ENCODE assay signal across 34 cellular contexts in the genomic region with DNA sequence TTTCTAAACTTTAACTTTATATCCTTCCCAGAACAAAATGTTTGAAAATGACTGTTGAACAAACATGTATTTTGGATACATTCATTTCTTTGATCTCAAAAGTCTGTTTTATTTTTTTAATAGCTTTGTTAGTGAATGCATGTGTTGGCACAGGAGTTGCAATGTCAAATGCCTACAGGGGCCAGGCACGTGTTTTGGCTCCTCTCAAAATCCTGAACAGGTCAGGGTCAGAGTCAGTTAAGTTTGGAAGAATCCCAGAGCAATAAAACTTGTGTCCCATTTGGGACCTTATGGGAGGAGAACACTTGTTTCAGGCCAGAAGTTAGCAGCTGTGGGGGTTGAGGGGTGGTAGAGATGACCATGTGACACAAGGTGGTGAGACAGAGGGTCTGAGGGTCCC. TPM values are rescaled to one million over a fixed set of nuclear protein-coding genes. Genes with fewer than 3 reads are reported as not detected.
"Had no signal": no experiment of that assay in that cellular context is flagged by ENCODE, and none has a peak within 500 bp of the region (broad histone marks: within the 10 kb centered on the region; RNA-seq: fewer than 3 reads in every experiment).

No MANE protein-coding gene starts in this region.

- H3K27ac ChIP-seq: adrenal gland, body of pancreas, epithelial cell of prostate, foreskin keratinocyte had no signal

- H3K9me3 ChIP-seq: adrenal gland, body of pancreas had no signal

- FAIRE-seq: colon, endometrium, endothelial cell of umbilical vein had no signal

- DNase-seq: activated CD4-positive, alpha-beta memory T cell treated with anti-CD3 and anti-CD28 coated beads for 36 hours; activated CD4-positive, alpha-beta T cell treated with anti-CD3 and anti-CD28 coated beads for 36 hours; activated CD4-positive, alpha-beta T cell treated with anti-CD3 and anti-CD28 coated beads, Interleukin-2, amount 10 ng/mL, durations not matched to agents 24 days and 14 days; activated CD4-positive, CD25-positive, alpha-beta regulatory T cell; activated CD4-positive, CD25-positive, alpha-beta regulatory T cell treated with anti-CD3 and anti-CD28 coated beads, Interleukin-2, amount 50 U/mL, for 72 hours; activated CD8-positive, alpha-beta memory T cell treated with anti-CD3 and anti-CD28 coated beads, Interleukin-2, amount 10 ng/mL, durations not matched to agents 7 days and 5 days; activated CD8-positive, alpha-beta memory T cell treated with anti-CD3 and anti-CD28 coated beads, Interleukin-2, amount 50 U/mL, for 4 hours; activated CD8-positive, alpha-beta T cell treated with anti-CD3 and anti-CD28 coated beads, Interleukin-2, amount 10 ng/mL, durations not matched to agents 7 days and 5 days; activated effector memory CD4-positive, alpha-beta T cell treated with anti-CD3 and anti-CD28 coated beads, Interleukin-2, amount 50 U/mL, for 16 hours; activated naive CD4-positive, alpha-beta T cell treated with anti-CD3 and anti-CD28 coated beads for 36 hours; activated naive CD8-positive, alpha-beta T cell treated with anti-CD3 and anti-CD28 coated beads for 36 hours; activated naive CD8-positive, alpha-beta T cell treated with anti-CD3 and anti-CD28 coated beads, Interleukin-2, amount 50 U/mL, for 24 hours; activated T-cell treated with anti-CD3 and anti-CD28 coated beads, Interleukin-2, amount 50 U/mL, for 1 hour; activated T-cell treated with anti-CD3 and anti-CD28 coated beads, Interleukin-2, amount 50 U/mL, for 48 hours; adrenal gland; amygdala; aorta; body of pancreas; caudate nucleus; cortex of kidney; dermis blood vessel endothelial cell; effector CD4-positive, alpha-beta T cell; effector memory CD8-positive, alpha-beta T cell; foreskin keratinocyte; T-helper 1 cell; T-helper 17 cell; T1000 had no signal

- H3K4me1 ChIP-seq: adrenal gland, foreskin keratinocyte had no signal

- H3K36me3 ChIP-seq: adrenal gland had no signal

- ATAC-seq: activated CD4-positive, alpha-beta T cell treated with anti-CD3 and anti-CD28 coated beads for 36 hours; activated CD8-positive, alpha-beta memory T cell treated with anti-CD3 and anti-CD28 coated beads, Interleukin-2, amount 10 ng/mL, durations not matched to agents 7 days and 5 days; activated CD8-positive, alpha-beta T cell treated with anti-CD3 and anti-CD28 coated beads, Interleukin-2, amount 10 ng/mL, durations not matched to agents 7 days and 5 days; activated naive CD8-positive, alpha-beta T cell treated with anti-CD3 and anti-CD28 coated beads, Interleukin-2, amount 50 U/mL, for 24 hours; body of pancreas; effector memory CD8-positive, alpha-beta T cell; foreskin keratinocyte; T-helper 17 cell had no signal

- H3K27me3 ChIP-seq: adrenal gland, body of pancreas, foreskin keratinocyte had no signal

- H3K4me3 ChIP-seq: adrenal gland, body of pancreas had no signal

RNA-seq across cellular contexts. Expression of a gene that starts 29.0 kb away (rescaled TPM):
- total RNA-seq: activated CD4-positive, alpha-beta T cell treated with anti-CD3 and anti-CD28 coated beads, Interleukin-2, amount 10 ng/mL, durations not matched to agents 24 days and 14 days; activated CD8-positive, alpha-beta memory T cell treated with anti-CD3 and anti-CD28 coated beads for 36 hours; activated CD8-positive, alpha-beta memory T cell treated with anti-CD3 and anti-CD28 coated beads, Interleukin-2, amount 10 ng/mL, durations not matched to agents 7 days and 5 days; activated CD8-positive, alpha-beta T cell treated with anti-CD3 and anti-CD28 coated beads, Interleukin-2, amount 10 ng/mL, durations not matched to agents 7 days and 5 days; activated T-helper 1 cell treated with anti-CD3 and anti-CD28 coated beads, Interleukin-12 subunit alpha, Interleukin-12 subunit beta, Interleukin-2, Interleukin-4 antibody, amounts not matched to agents 30 ng/mL and 10 ng/mL and 1 ng/mL, durations not matched to agents 14 hours and 24 hours and 36 hours; activated T-helper 2 cell treated with anti-CD3 and anti-CD28 coated beads, Interferon-gamma antibody, Interleukin-2, Interleukin-4, amounts not matched to agents 10 μg/mL and 5 μg/mL and 100 μg/mL, durations not matched to agents 14 hours and 24 hours and 36 hours had no signal

RNA-seq across cellular contexts. Expression of a gene that starts 34.7 kb away (rescaled TPM):
- total RNA-seq: activated CD4-positive, alpha-beta memory T cell treated with anti-CD3 and anti-CD28 coated beads for 36 hours; activated CD4-positive, alpha-beta T cell treated with anti-CD3 and anti-CD28 coated beads for 36 hours; activated CD4-positive, alpha-beta T cell treated with anti-CD3 and anti-CD28 coated beads, Interleukin-2, amount 10 ng/mL, durations not matched to agents 24 days and 14 days; activated CD8-positive, alpha-beta memory T cell treated with anti-CD3 and anti-CD28 coated beads for 36 hours; activated CD8-positive, alpha-beta memory T cell treated with anti-CD3 and anti-CD28 coated beads, Interleukin-2, amount 10 ng/mL, durations not matched to agents 7 days and 5 days; activated CD8-positive, alpha-beta T cell treated with anti-CD3 and anti-CD28 coated beads, Interleukin-2, amount 10 ng/mL, durations not matched to agents 7 days and 5 days; activated naive CD8-positive, alpha-beta T cell treated with anti-CD3 and anti-CD28 coated beads for 36 hours; activated T-helper 1 cell treated with anti-CD3 and anti-CD28 coated beads, Interleukin-12 subunit alpha, Interleukin-12 subunit beta, Interleukin-2, Interleukin-4 antibody, amounts not matched to agents 30 ng/mL and 10 ng/mL and 1 ng/mL, durations not matched to agents 14 hours and 24 hours and 36 hours; foreskin keratinocyte; T-helper 17 cell had no signal
